ENCODE assay signal across 8 cellular contexts in genomic region chr3:40580494-40581091, GRCh38. TPM values are rescaled to one million over a fixed set of nuclear protein-coding genes. Genes with fewer than 3 reads are reported as not detected.
DNase-seq lines count a peak whose midpoint lies in the region; ATAC-seq and FAIRE-seq lines count a peak whose summit lies in the region.

No MANE protein-coding gene starts in this region.

- H3K4me3 ChIP-seq in small intestine (ENCODE audit: low read depth in 1 of 2, low read length in 2 of 2), result no peak overlapping the region

- no peaks in the 10 kb centered on the region for H3K36me3 ChIP-seq in small intestine (ENCODE audit: control insufficient read depth in 2 of 2, insufficient read depth in 2 of 2, low read length in 2 of 2)

- FAIRE-seq in small intestine (lab: Jason Lieb, UNC), result no peak

- H3K27ac ChIP-seq in small intestine (ENCODE audit: low read depth in 1 of 2, low read length in 1 of 2), result no peak overlapping the region

- no peaks in the 10 kb centered on the region for H3K4me1 ChIP-seq in small intestine (ENCODE audit: control insufficient read depth in 2 of 2, insufficient read depth in 1 of 2, low read depth in 1 of 2, low read length in 1 of 2)

- H3K27me3 ChIP-seq in small intestine (ENCODE audit: control insufficient read depth in 2 of 2, insufficient read depth in 2 of 2, low read length in 2 of 2), result no peaks in the 10 kb centered on the region

- DNase-seq in DMS 273 (lab: John Stamatoyannopoulos, UW; ENCODE audit: unreplicated experiment) (peak; percentile 82), NCI-H1105 (lab: John Stamatoyannopoulos, UW) (peak; percentile 25), T-helper 2 cell (peak; percentile 6 to 58 (median 36)), anterior cingulate cortex (lab: John Stamatoyannopoulos, UW) (peak in 54 of 58 donors; percentile 4 to 75 (median 34)), hypothalamus (lab: John Stamatoyannopoulos, UW) (peak in 39 of 51 donors; percentile 2 to 65 (median 33)), small intestine (peak; percentile 47)

- no peaks in the 10 kb centered on the region for H3K9me3 ChIP-seq in small intestine (ENCODE audit: control insufficient read depth, low read depth)

- WGBS in small intestine, 3 donors, result 0 to 2% (median 0%) methylated on average over 2 of the region's 2 CpGs

- ATAC-seq in GM21723 (IDR thresholded peaks at IDR 0.05; ENCODE audit: unreplicated experiment) (peak; percentile 74), GM21528 (IDR thresholded peaks at IDR 0.05; ENCODE audit: low FRiP score, unreplicated experiment) (no peak)

RNA-seq across cellular contexts. Expression of gene ZNF621, which starts 55.8 kb away (rescaled TPM):
- polyA plus RNA-seq in small intestine, result 1 to 10 TPM; 5.4 to 9.4 (median 9.4) TPM

Comparison
In these comparisons a context has a peak if more than half of its experiments do, and no peak if none do; other contexts are left out.
1. DNase-seq: peak in every context shown above with its lines; median percentile 82 in DMS 273; 47 in small intestine; 36 in T-helper 2 cell; 34 in anterior cingulate cortex; 33 in hypothalamus; 25 in NCI-H1105.